Comparison of ENCODE assay signal across 3 cellular contexts in the genomic region with DNA sequence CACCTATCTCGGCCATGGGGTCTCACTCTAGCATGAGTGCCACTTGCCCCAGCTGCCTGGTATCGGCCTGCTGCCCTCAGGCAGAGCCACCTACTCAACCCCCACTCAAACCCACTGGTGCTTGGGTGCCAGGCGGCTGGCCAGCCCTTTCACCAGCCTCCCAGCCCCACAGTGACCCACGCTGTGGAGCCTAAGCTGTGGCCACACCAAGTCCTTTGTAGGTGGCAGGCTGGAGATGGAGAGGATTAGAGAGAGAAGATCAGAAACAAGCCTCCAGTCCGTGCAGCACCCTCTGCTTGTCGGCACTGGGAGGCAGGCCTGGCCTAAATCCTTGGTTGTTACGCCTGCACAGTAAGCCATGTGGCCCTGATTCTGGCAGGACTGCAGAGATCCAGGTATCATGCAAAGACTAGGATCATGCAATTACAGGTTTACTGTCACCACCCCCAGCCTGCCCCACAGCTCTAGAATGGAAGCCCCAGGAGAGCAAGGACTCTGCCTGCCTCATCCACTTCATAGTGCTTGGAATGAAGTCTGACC.
TF ChIP-seq lines count a peak whose summit lies in the region.

No MANE protein-coding gene starts in this region.

TF ChIP-seq in SK-N-SH, 30 proteins besides CTCF, POLR2A, EP300 and RAD21:
- TF ChIP-seq NFIC (IDR thresholded peaks at IDR 0.05; ENCODE audit: borderline replicate concordance), result no peak
- no peak for TF ChIP-seq MAX (IDR thresholded peaks at IDR 0.05; ENCODE audit: low read depth)
- no peak for TF ChIP-seq FOXM1 (IDR thresholded peaks at IDR 0.05; ENCODE audit: low read depth)
- no peak for TF ChIP-seq JUND (IDR thresholded peaks at IDR 0.05)
- TF ChIP-seq FOXJ3 (CRISPR knock-in tag; IDR thresholded peaks at IDR 0.05), result no peak
- TF ChIP-seq SIN3A (IDR thresholded peaks at IDR 0.05; ENCODE audit: borderline replicate concordance, low read depth, low read length), result no peak
- TF ChIP-seq, protein P1, sequence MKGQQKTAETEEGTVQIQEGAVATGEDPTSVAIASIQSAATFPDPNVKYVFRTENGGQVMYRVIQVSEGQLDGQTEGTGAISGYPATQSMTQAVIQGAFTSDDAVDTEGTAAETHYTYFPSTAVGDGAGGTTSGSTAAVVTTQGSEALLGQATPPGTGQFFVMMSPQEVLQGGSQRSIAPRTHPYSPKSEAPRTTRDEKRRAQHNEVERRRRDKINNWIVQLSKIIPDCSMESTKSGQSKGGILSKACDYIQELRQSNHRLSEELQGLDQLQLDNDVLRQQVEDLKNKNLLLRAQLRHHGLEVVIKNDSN (IDR thresholded peaks at IDR 0.05; ENCODE audit: borderline replicate concordance, low read depth), result no peak
- TF ChIP-seq YY1 (IDR thresholded peaks at IDR 0.05; ENCODE audit: low read depth), result no peak
- no peak for TF ChIP-seq RFX5 (IDR thresholded peaks at IDR 0.05; ENCODE audit: low read length)
- TF ChIP-seq, protein P2, sequence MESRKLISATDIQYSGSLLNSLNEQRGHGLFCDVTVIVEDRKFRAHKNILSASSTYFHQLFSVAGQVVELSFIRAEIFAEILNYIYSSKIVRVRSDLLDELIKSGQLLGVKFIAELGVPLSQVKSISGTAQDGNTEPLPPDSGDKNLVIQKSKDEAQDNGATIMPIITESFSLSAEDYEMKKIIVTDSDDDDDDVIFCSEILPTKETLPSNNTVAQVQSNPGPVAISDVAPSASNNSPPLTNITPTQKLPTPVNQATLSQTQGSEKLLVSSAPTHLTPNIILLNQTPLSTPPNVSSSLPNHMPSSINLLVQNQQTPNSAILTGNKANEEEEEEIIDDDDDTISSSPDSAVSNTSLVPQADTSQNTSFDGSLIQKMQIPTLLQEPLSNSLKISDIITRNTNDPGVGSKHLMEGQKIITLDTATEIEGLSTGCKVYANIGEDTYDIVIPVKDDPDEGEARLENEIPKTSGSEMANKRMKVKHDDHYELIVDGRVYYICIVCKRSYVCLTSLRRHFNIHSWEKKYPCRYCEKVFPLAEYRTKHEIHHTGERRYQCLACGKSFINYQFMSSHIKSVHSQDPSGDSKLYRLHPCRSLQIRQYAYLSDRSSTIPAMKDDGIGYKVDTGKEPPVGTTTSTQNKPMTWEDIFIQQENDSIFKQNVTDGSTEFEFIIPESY (IDR thresholded peaks at IDR 0.05; ENCODE audit: borderline replicate concordance, low read depth), result no peak
- TF ChIP-seq, protein P3, sequence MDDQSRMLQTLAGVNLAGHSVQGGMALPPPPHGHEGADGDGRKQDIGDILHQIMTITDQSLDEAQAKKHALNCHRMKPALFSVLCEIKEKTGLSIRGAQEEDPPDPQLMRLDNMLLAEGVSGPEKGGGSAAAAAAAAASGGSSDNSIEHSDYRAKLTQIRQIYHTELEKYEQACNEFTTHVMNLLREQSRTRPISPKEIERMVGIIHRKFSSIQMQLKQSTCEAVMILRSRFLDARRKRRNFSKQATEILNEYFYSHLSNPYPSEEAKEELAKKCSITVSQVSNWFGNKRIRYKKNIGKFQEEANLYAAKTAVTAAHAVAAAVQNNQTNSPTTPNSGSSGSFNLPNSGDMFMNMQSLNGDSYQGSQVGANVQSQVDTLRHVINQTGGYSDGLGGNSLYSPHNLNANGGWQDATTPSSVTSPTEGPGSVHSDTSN (IDR thresholded peaks at IDR 0.05), result no peak
- no peak for TF ChIP-seq EZH2phosphoT487 (IDR thresholded peaks at IDR 0.05; ENCODE audit: borderline replicate concordance, low read depth)
- TF ChIP-seq TEAD4 (IDR thresholded peaks at IDR 0.05; ENCODE audit: borderline replicate concordance, insufficient read depth), result no peak
- no peak for TF ChIP-seq ELF1 (IDR thresholded peaks at IDR 0.05)
- no peak for TF ChIP-seq CHD2 (IDR thresholded peaks at IDR 0.05; ENCODE audit: low read length, partially characterized antibody)
- TF ChIP-seq USF2 (IDR thresholded peaks at IDR 0.05; ENCODE audit: borderline replicate concordance, low read depth, low read length), result no peak

TF ChIP-seq in SK-N-SH treated with all-trans-retinoic acid at 6 μM for 48 hours, 23 proteins besides CTCF, POLR2A, EP300 and RAD21:
- TF ChIP-seq OSR1 (CRISPR knock-in tag; IDR thresholded peaks at IDR 0.05) (no peak), TOX (CRISPR knock-in tag; IDR thresholded peaks at IDR 0.05; ENCODE audit: borderline replicate concordance) (no peak), ZNF8 (CRISPR knock-in tag; IDR thresholded peaks at IDR 0.05) (no peak)
- TF ChIP-seq, protein P4, sequence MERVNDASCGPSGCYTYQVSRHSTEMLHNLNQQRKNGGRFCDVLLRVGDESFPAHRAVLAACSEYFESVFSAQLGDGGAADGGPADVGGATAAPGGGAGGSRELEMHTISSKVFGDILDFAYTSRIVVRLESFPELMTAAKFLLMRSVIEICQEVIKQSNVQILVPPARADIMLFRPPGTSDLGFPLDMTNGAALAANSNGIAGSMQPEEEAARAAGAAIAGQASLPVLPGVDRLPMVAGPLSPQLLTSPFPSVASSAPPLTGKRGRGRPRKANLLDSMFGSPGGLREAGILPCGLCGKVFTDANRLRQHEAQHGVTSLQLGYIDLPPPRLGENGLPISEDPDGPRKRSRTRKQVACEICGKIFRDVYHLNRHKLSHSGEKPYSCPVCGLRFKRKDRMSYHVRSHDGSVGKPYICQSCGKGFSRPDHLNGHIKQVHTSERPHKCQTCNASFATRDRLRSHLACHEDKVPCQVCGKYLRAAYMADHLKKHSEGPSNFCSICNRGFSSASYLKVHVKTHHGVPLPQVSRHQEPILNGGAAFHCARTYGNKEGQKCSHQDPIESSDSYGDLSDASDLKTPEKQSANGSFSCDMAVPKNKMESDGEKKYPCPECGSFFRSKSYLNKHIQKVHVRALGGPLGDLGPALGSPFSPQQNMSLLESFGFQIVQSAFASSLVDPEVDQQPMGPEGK (CRISPR knock-in tag; IDR thresholded peaks at IDR 0.05; ENCODE audit: borderline replicate concordance), result no peak

TF ChIP-seq in H1, 55 proteins besides CTCF, POLR2A, EP300 and RAD21:
- TF ChIP-seq BRCA1 (IDR thresholded peaks at IDR 0.05; ENCODE audit: low read depth, low read length) (no peak), MAFK (IDR thresholded peaks at IDR 0.05; ENCODE audit: low read depth, low read length) (no peak), EGR1 (IDR thresholded peaks at IDR 0.05; ENCODE audit: borderline replicate concordance, low read depth, low read length) (no peak), EZH2 (IDR thresholded peaks at IDR 0.05; ENCODE audit: low read depth, low read length, severe bottlenecking) (no peak), HDAC6 (IDR thresholded peaks at IDR 0.05; ENCODE audit: low read depth, low read length) (no peak), RXRA (IDR thresholded peaks at IDR 0.05; ENCODE audit: insufficient read depth, low read depth, low read length) (no peak), SP4 (IDR thresholded peaks at IDR 0.05; ENCODE audit: low read length) (no peak), KDM5A (IDR thresholded peaks at IDR 0.05; ENCODE audit: low read length) (no peak), ZNF274 (IDR thresholded peaks at IDR 0.05; ENCODE audit: borderline replicate concordance, extremely low read depth, low read length) (no peak), SIX5 (IDR thresholded peaks at IDR 0.05; ENCODE audit: low read depth, low read length) (no peak), CBX5 (IDR thresholded peaks at IDR 0.05; ENCODE audit: low read depth, low read length) (no peak), KDM4A (IDR thresholded peaks at IDR 0.05; ENCODE audit: low read depth, low read length, severe bottlenecking) (no peak), GTF2F1 (IDR thresholded peaks at IDR 0.05; ENCODE audit: borderline replicate concordance, low read depth, low read length) (no peak), RNF2 (IDR thresholded peaks at IDR 0.05; ENCODE audit: borderline replicate concordance, low read depth, low read length, missing control alignments, poor library complexity, severe bottlenecking) (no peak), BCL11A (IDR thresholded peaks at IDR 0.05; ENCODE audit: low read depth in 2 of 2, low read length in 2 of 2) (no peak), TEAD4 (IDR thresholded peaks at IDR 0.05; ENCODE audit: low read depth, low read length) (no peak), BACH1 (IDR thresholded peaks at IDR 0.05; ENCODE audit: low read length) (no peak), TAF1 (IDR thresholded peaks at IDR 0.05; ENCODE audit: low read depth, low read length) (no peak), ASH2L (IDR thresholded peaks at IDR 0.05; ENCODE audit: low read length) (no peak)
